In the genomic region with DNA sequence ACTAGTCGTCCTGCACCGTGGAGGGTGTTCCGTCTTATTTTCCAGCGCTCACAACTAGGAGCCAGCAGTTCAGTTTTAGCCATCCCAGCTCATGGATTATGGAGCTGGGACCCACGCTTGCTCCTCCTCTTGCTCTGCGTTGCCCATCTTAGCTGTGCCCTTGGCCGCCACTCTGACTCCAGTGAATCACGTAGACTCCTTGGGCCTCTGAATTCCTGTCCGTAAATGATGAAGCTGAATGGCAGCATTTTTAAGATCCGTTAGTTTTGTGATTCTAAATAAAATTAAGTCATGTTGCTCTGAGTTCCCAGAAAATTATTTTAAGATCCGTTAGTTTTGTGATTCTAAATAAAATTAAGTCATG, we compare ENCODE assay signal across 26 cellular contexts. TPM values are rescaled to one million over a fixed set of nuclear protein-coding genes. Genes with fewer than 3 reads are reported as not detected.
DNase-seq lines count a peak whose midpoint lies in the region; ATAC-seq, FAIRE-seq and TF ChIP-seq lines count a peak whose summit lies in the region.
"Had no signal": no experiment of that assay in that cellular context is flagged by ENCODE, and none has a peak within 500 bp of the region (broad histone marks: within the 10 kb centered on the region; RNA-seq: fewer than 3 reads in every experiment).

No MANE protein-coding gene starts in this region.

- no peaks in the 10 kb centered on the region for H3K27me3 ChIP-seq in left ventricle myocardium inferior (ENCODE audit: low read depth)
- no peaks in the 10 kb centered on the region for H3K27me3 ChIP-seq in heart left ventricle
- no peaks in the 10 kb centered on the region for H3K27me3 ChIP-seq in H1 (replicated peaks in 1 of 4; ENCODE audit: control insufficient read depth in 3 of 4, extremely low read depth in 1 of 4, insufficient read depth in 3 of 4, low read length in 3 of 4)
- no peaks in the 10 kb centered on the region for H3K27me3 ChIP-seq in sigmoid colon
- H3K27me3 ChIP-seq: BLaER1 treated with 17β-estradiol and CSF1 and Interleukin-3, amounts not matched to agents 10 nM and 100 nM; foreskin keratinocyte; SJCRH30; upper lobe of left lung had no signal

- no peak overlapping the region for H2BK12ac ChIP-seq in H1 (ENCODE audit: low read depth, low read length)

- no peak overlapping the region for H4K8ac ChIP-seq in H1 (ENCODE audit: extremely low read depth, insufficient read depth, low read length)

- H3K56ac ChIP-seq in H1 (replicated peaks; ENCODE audit: insufficient read length, low read depth, low read length): no peak overlapping the region

- no peak overlapping the region for H3K4me3 ChIP-seq in left ventricle myocardium inferior
- H3K4me3 ChIP-seq in heart left ventricle: no peak overlapping the region
- H3K4me3 ChIP-seq in H1 (ENCODE audit: extremely low read depth in 1 of 4, insufficient read depth in 2 of 4, low read depth in 3 of 4, low read length in 4 of 4): no peak overlapping the region
- H3K4me3 ChIP-seq in sigmoid colon: no peak overlapping the region
- H3K4me3 ChIP-seq: A549; BLaER1 treated with 17β-estradiol and CSF1 and Interleukin-3, amounts not matched to agents 10 nM and 100 nM; prostate gland; SJCRH30; upper lobe of left lung had no signal

- H2BK20ac ChIP-seq in H1 (ENCODE audit: low read length): no peak overlapping the region

- H2AK5ac ChIP-seq in H1 (ENCODE audit: low read depth, low read length): peak overlapping the region; percentile 95

- H2AFZ ChIP-seq in H1 (ENCODE audit: low read length): no peak overlapping the region

- H3K27ac ChIP-seq in left ventricle myocardium inferior (replicated peaks): peak overlapping the region; percentile 75
- peak overlapping the region in 5 of 12 donors; percentile 9 to 69 (median 54) for H3K27ac ChIP-seq in heart left ventricle
- no peak overlapping the region for H3K27ac ChIP-seq in H1 (ENCODE audit: low read depth, low read length)
- peak overlapping the region; percentile 45 to 72 (median 64) for H3K27ac ChIP-seq in sigmoid colon
- H3K27ac ChIP-seq: A549; BLaER1 treated with 17β-estradiol and CSF1 and Interleukin-3, amounts not matched to agents 10 nM and 100 nM; foreskin keratinocyte; SJCRH30; upper lobe of left lung; VCaP had no signal

- intact Hi-C loops in left ventricle myocardium inferior (cut with micrococcal nuclease) (no loop called here), heart left ventricle (cut with DNase I) (no loop called here), sigmoid colon (cut with DNase I) (no loop called here)

- no peak for ATAC-seq in heart left ventricle
- ATAC-seq in left lobe of liver: no peak
- ATAC-seq in T-cell (replicated peaks in 1 of 4): no peak
- no peak for ATAC-seq in HG02678 (IDR thresholded peaks at IDR 0.05; ENCODE audit: unreplicated experiment)
- ATAC-seq: A549; foreskin keratinocyte; natural killer cell treated with Interleukin-12 subunit alpha and Interleukin-12 subunit beta and Interleukin-15 and Interleukin-18, amount 100 ng/mL, for 72 hours; T-helper 17 cell had no signal

- TF ChIP-seq EP300 in H1 (IDR thresholded peaks at IDR 0.05; ENCODE audit: borderline replicate concordance in 1 of 2, low read depth in 2 of 2, low read length in 2 of 2) (no peak), sigmoid colon (IDR thresholded peaks at IDR 0.05) (no peak)

- TF ChIP-seq CTCF in left ventricle myocardium inferior (IDR thresholded peaks at IDR 0.05; ENCODE audit: borderline replicate concordance): no peak
- TF ChIP-seq CTCF in heart left ventricle (IDR thresholded peaks at IDR 0.05): no peak
- no peak for TF ChIP-seq CTCF in H1 (IDR thresholded peaks at IDR 0.05; ENCODE audit: control extremely low read depth in 1 of 3, insufficient read depth in 1 of 3, low read depth in 1 of 3, low read length in 3 of 3)
- TF ChIP-seq CTCF in sigmoid colon (IDR thresholded peaks at IDR 0.05): no peak

- H3K36me3 ChIP-seq in left ventricle myocardium inferior: no peaks in the 10 kb centered on the region
- peaks cover 0 to 12% (median 0%) of the 10 kb centered on the region in 9 donors for H3K36me3 ChIP-seq in heart left ventricle
- 0 out of 8 replicates have a peak, but pooled peaks cover 0 to 6% (median 0%) of the 10 kb centered on the region in 4 experiments for H3K36me3 ChIP-seq in H1 (ENCODE audit: control insufficient read depth in 2 of 4, insufficient read depth in 4 of 4, low read length in 3 of 4)
- no peaks in the 10 kb centered on the region for H3K36me3 ChIP-seq in sigmoid colon
- H3K36me3 ChIP-seq: prostate gland had no signal

- no peak for DNase-seq in left ventricle myocardium inferior
- no peak for DNase-seq in heart left ventricle
- DNase-seq in H1 (ENCODE audit: low read depth in 1 of 2, low spot score in 2 of 2): no peak
- DNase-seq in sigmoid colon: no peak
- DNase-seq in RPMI8226: no peak
- no peak for DNase-seq in left lobe of liver (ENCODE audit: low spot score)
- no peak for DNase-seq in T-cell
- DNase-seq: activated CD4-positive, alpha-beta memory T cell treated with anti-CD3 and anti-CD28 coated beads, Interleukin-2, amount 10 ng/mL, durations not matched to agents 7 days and 5 days; activated T-cell treated with anti-CD3 and anti-CD28 coated beads, Interleukin-2, amount 50 U/mL, for 48 hours; foreskin keratinocyte; GF-D8; NCI-H1417 treated with DMSO at 0.1 percent for 48 hours; SJCRH30; T-helper 17 cell had no signal

- no peak overlapping the region for H3K23ac ChIP-seq in H1 (ENCODE audit: insufficient read length)

- FAIRE-seq in H1 (lab: Jason Lieb, UNC): no peak
- FAIRE-seq: A549, GM12891, H54, keratinocyte had no signal

- H3K79me2 ChIP-seq in H1 (ENCODE audit: control insufficient read depth in 1 of 2, insufficient read depth in 2 of 2, low read length in 2 of 2): peaks cover 16 to 94% of the 10 kb centered on the region in 2 experiments

- H4K91ac ChIP-seq in H1 (replicated peaks; ENCODE audit: insufficient read length, low read length): no peak overlapping the region

- no peak overlapping the region for H3K4me3 Mint-ChIP-seq in T-cell
- H3K4me3 Mint-ChIP-seq: activated CD4-positive, alpha-beta memory T cell treated with anti-CD3 and anti-CD28 coated beads, Interleukin-2, amount 10 ng/mL, durations not matched to agents 7 days and 5 days; activated naive CD4-positive, alpha-beta T cell treated with anti-CD3 and anti-CD28 coated beads, Interleukin-2, amount 50 U/mL, for 24 hours; dendritic cell treated with granulocyte-macrophage colony-stimulating factor and Interleukin-4, amounts not matched to agents 40 ng/mL and 50 ng/mL, for 4 days; natural killer cell treated with Interleukin-12 subunit alpha and Interleukin-12 subunit beta and Interleukin-15 and Interleukin-18, amount 100 ng/mL, for 72 hours; T-helper 17 cell had no signal

- no peak overlapping the region for H3K4me2 ChIP-seq in H1 (ENCODE audit: insufficient read depth in 1 of 2, low read depth in 2 of 2, low read length in 2 of 2)
- H3K4me2 ChIP-seq: A549 had no signal

- no peak overlapping the region for H3K14ac ChIP-seq in H1 (ENCODE audit: insufficient read length)

- H2BK120ac ChIP-seq in H1 (replicated peaks; ENCODE audit: low read depth, low read length): no peak overlapping the region

- no peak overlapping the region for H3K4ac ChIP-seq in H1 (replicated peaks; ENCODE audit: insufficient read length, low read depth, low read length)

- peaks cover 2% of the 10 kb centered on the region; the same call in 1 of the 2 replicates for H3K23me2 ChIP-seq in H1 (ENCODE audit: low read depth, low read length)

- no peaks in the 10 kb centered on the region for H3K9me3 Mint-ChIP-seq in T-cell
- H3K9me3 Mint-ChIP-seq: activated CD4-positive, alpha-beta memory T cell treated with anti-CD3 and anti-CD28 coated beads, Interleukin-2, amount 10 ng/mL, durations not matched to agents 7 days and 5 days; activated naive CD4-positive, alpha-beta T cell treated with anti-CD3 and anti-CD28 coated beads, Interleukin-2, amount 50 U/mL, for 24 hours; dendritic cell treated with granulocyte-macrophage colony-stimulating factor and Interleukin-4, amounts not matched to agents 40 ng/mL and 50 ng/mL, for 4 days; natural killer cell treated with Interleukin-12 subunit alpha and Interleukin-12 subunit beta and Interleukin-15 and Interleukin-18, amount 100 ng/mL, for 72 hours had no signal

- peaks cover 22% of the 10 kb centered on the region for H3K36me3 Mint-ChIP-seq in T-cell

- POLR2A ChIA-PET in H1 (lab: Charles Lee; ENCODE audit: partially characterized antibody): interaction anchor here (0.9 to 1.4 kb wide), 5 partner anchors 9 to 38 kb away, joined by 3 read pairs; no protein-coding TSS in a partner anchor
- POLR2A ChIA-PET in T-cell (lab: Charles Lee): no interaction called here

- H3K4me1 Mint-ChIP-seq in T-cell: peaks cover 48 to 69% (median 49%) of the 10 kb centered on the region in 3 donors

- H4K20me1 ChIP-seq in H1 (replicated peaks in 1 of 2; ENCODE audit: control insufficient read depth in 1 of 2, insufficient read depth in 2 of 2, low read length in 2 of 2): peaks cover 23 to 40% of the 10 kb centered on the region in 2 experiments

- no peak for TF ChIP-seq POLR2A in heart left ventricle (IDR thresholded peaks at IDR 0.05)
- no peak for TF ChIP-seq POLR2A in H1 (IDR thresholded peaks at IDR 0.05; ENCODE audit: control extremely low read depth in 1 of 2, low read depth in 2 of 2, low read length in 2 of 2)
- TF ChIP-seq POLR2A in sigmoid colon (IDR thresholded peaks at IDR 0.05): no peak

- CTCF ChIA-PET in H1 (lab: Charles Lee; ENCODE audit: partially characterized antibody) (interaction anchor here (0.6 to 1.4 kb wide), 2 partner anchors 10 to 47 kb away, joined by 3 to 4 read pairs; no protein-coding TSS in a partner anchor), T-cell (lab: Charles Lee) (no interaction called here)

- H3K4me1 ChIP-seq in left ventricle myocardium inferior: peaks cover 43% of the 10 kb centered on the region
- peaks cover 0 to 43% (median 28%) of the 10 kb centered on the region in 12 donors for H3K4me1 ChIP-seq in heart left ventricle
- peaks cover 0 to 19% (median 4%) of the 10 kb centered on the region in 4 experiments; a peak in 4 of 7 replicates for H3K4me1 ChIP-seq in H1 (replicated peaks in 1 of 4; ENCODE audit: control insufficient read depth in 3 of 4, insufficient read depth in 4 of 4, low read length in 3 of 4)
- peaks cover 0 to 33% (median 27%) of the 10 kb centered on the region in 4 donors for H3K4me1 ChIP-seq in sigmoid colon
- H3K4me1 ChIP-seq: A549, foreskin keratinocyte had no signal

- WGBS in heart left ventricle, 4 donors: 81 to 88% (median 86%) methylated on average over 11 of the region's 11 CpGs
- WGBS in H1 (ENCODE audit: extremely low coverage in 1 of 2, insufficient coverage in 1 of 2, insufficient read length in 1 of 2, insufficient replicate concordance in 2 of 2, low coverage in 1 of 2, low lambda C conversion rate in 2 of 2, missing lambda C conversion rate in 1 of 2), 2 experiments: 92% methylated on average over 11 of the region's 11 CpGs; no CpG with 5 or more reads in 1 of the 2 experiments
- WGBS in sigmoid colon, 2 donors: 94 to 96% methylated on average over 11 of the region's 11 CpGs

- H3K9me3 ChIP-seq in left ventricle myocardium inferior (replicated peaks) (no peaks in the 10 kb centered on the region), heart left ventricle (no peaks in the 10 kb centered on the region), H1 (ENCODE audit: insufficient read depth in 2 of 2, low read depth in 1 of 2, low read length in 1 of 2) (no peaks in the 10 kb centered on the region), sigmoid colon (no peaks in the 10 kb centered on the region)
- H3K9me3 ChIP-seq: A549; BLaER1 treated with 17β-estradiol and CSF1 and Interleukin-3, amounts not matched to agents 10 nM and 100 nM; prostate gland; SJCRH30; upper lobe of left lung had no signal

- H4K5ac ChIP-seq in H1 (ENCODE audit: insufficient read length, low read depth, low read length): no peak overlapping the region

- peak overlapping the region; percentile 67; the same call in 1 of the 2 replicates for H2BK5ac ChIP-seq in H1 (ENCODE audit: low read depth, low read length)

- H3K18ac ChIP-seq in H1 (ENCODE audit: extremely low read depth, low read length): no peak overlapping the region

- no peaks in the 10 kb centered on the region for H3K27me3 Mint-ChIP-seq in T-cell
- H3K27me3 Mint-ChIP-seq: activated CD4-positive, alpha-beta memory T cell treated with anti-CD3 and anti-CD28 coated beads, Interleukin-2, amount 10 ng/mL, durations not matched to agents 7 days and 5 days; activated naive CD4-positive, alpha-beta T cell treated with anti-CD3 and anti-CD28 coated beads, Interleukin-2, amount 50 U/mL, for 24 hours; dendritic cell treated with granulocyte-macrophage colony-stimulating factor and Interleukin-4, amounts not matched to agents 40 ng/mL and 50 ng/mL, for 4 days; natural killer cell treated with Interleukin-12 subunit alpha and Interleukin-12 subunit beta and Interleukin-15 and Interleukin-18, amount 100 ng/mL, for 72 hours; T-helper 17 cell had no signal

- no peak overlapping the region for H3K9ac ChIP-seq in H1 (replicated peaks in 1 of 4; ENCODE audit: extremely low read depth in 1 of 4, low read depth in 3 of 4, low read length in 3 of 4)
- H3K9ac ChIP-seq: BLaER1 treated with 17β-estradiol and CSF1 and Interleukin-3, amounts not matched to agents 10 nM and 100 nM had no signal

- no peak overlapping the region for H2BK15ac ChIP-seq in H1 (ENCODE audit: low read length)

- TF ChIP-seq RAD21 in H1 (IDR thresholded peaks at IDR 0.05 in 1 of 2, conservative IDR thresholded peaks at IDR 0.05 in 1 of 2; ENCODE audit: low read depth in 2 of 2, low read length in 2 of 2): no peak

- peak overlapping the region in 1 of 2 donors; percentile 46 for H3K27ac Mint-ChIP-seq in T-cell
- H3K27ac Mint-ChIP-seq: activated CD4-positive, alpha-beta memory T cell treated with anti-CD3 and anti-CD28 coated beads, Interleukin-2, amount 10 ng/mL, durations not matched to agents 7 days and 5 days; activated naive CD4-positive, alpha-beta T cell treated with anti-CD3 and anti-CD28 coated beads, Interleukin-2, amount 50 U/mL, for 24 hours; dendritic cell treated with granulocyte-macrophage colony-stimulating factor and Interleukin-4, amounts not matched to agents 40 ng/mL and 50 ng/mL, for 4 days had no signal

- peaks cover 31% of the 10 kb centered on the region for H3K79me1 ChIP-seq in H1 (ENCODE audit: low read depth, low read length)

RNA-seq across cellular contexts. Expression of a gene that starts 23.8 kb away (rescaled TPM):
- total RNA-seq in left ventricle myocardium inferior (26.7 TPM), heart left ventricle (10 to 100 TPM; 24.0 to 51.1 (median 29.3) TPM), sigmoid colon (10 to 100 TPM; 13.2 to 39.9 (median 21.5) TPM), left lobe of liver (29.7 TPM), T-cell (100 to 1,000 TPM in 1 of 5 donors, 10 to 100 TPM in 4; 74.6 to 103 (median 85.5) TPM)
- polyA plus RNA-seq in heart left ventricle (10 to 100 TPM; 12.6 to 22.4 TPM), H1 (2011; rRNA removed) (66.7 and 110 TPM in 2 replicates), sigmoid colon (10 to 100 TPM; 10.8 to 25.9 (median 10.9) TPM)
- total RNA-seq in H1 (2021; fragmentation: NEBNext Ultra II Directional; extraction: Animal tissue kit (Norgen Biotek cat#: 25700)): 122 and 130 TPM in 2 replicates
- 101 TPM for polyA plus RNA-seq in H1 (2011; cell fraction: cytosol; rRNA removed)
- polyA plus RNA-seq in H1 (2011; cell fraction: nucleus; rRNA removed): 162 TPM
- polyA plus RNA-seq in H1 (2012, experiment 1 of 2): 76.6 to 172 TPM (median 129 TPM) in 4 replicates
- 53.7 TPM for polyA plus RNA-seq in H1 (2012, experiment 2 of 2)
- polyA plus RNA-seq in H1 (2013, experiment 1 of 2): 37.8 TPM
- polyA plus RNA-seq in H1 (2013, experiment 2 of 2): 37.4 TPM
- polyA minus RNA-seq in H1 (2011; rRNA and poly(A)+ RNA removed): 150 and 166 TPM in 2 replicates
- 183 TPM for polyA minus RNA-seq in H1 (2011; cell fraction: cytosol; rRNA and poly(A)+ RNA removed)
- polyA minus RNA-seq in H1 (2011; cell fraction: nucleus; rRNA and poly(A)+ RNA removed): 71.0 TPM

RNA-seq across cellular contexts. Expression of a gene that starts 58.8 kb away (rescaled TPM):
- 0.47 TPM for total RNA-seq in left ventricle myocardium inferior
- total RNA-seq in heart left ventricle: 1 to 10 TPM in 2 of 9 donors, under 1 TPM in 7; 0.25 to 3.2 (median 0.54) TPM
- polyA plus RNA-seq in heart left ventricle: under 1 TPM; 0.11 to 0.55 TPM
- total RNA-seq in H1 (2021; fragmentation: NEBNext Ultra II Directional; extraction: Animal tissue kit (Norgen Biotek cat#: 25700)): 1.0 and 1.1 TPM in 2 replicates
- polyA plus RNA-seq in H1 (2011; rRNA removed): 1.4 and 1.5 TPM in 2 replicates
- 0.75 TPM for polyA plus RNA-seq in H1 (2011; cell fraction: cytosol; rRNA removed)
- polyA plus RNA-seq in H1 (2011; cell fraction: nucleus; rRNA removed): 0.86 TPM
- polyA plus RNA-seq in H1 (2012, experiment 1 of 2): 0.84 to 1.0 TPM (median 0.98 TPM) in 4 replicates
- polyA plus RNA-seq in H1 (2012, experiment 2 of 2): 0.87 TPM
- polyA plus RNA-seq in H1 (2013, experiment 1 of 2): 0.79 TPM
- polyA plus RNA-seq in H1 (2013, experiment 2 of 2): 0.79 TPM
- 1.0 and 1.5 TPM in 2 replicates for polyA minus RNA-seq in H1 (2011; rRNA and poly(A)+ RNA removed)
- polyA minus RNA-seq in H1 (2011; cell fraction: cytosol; rRNA and poly(A)+ RNA removed): 0.44 TPM
- 0.70 TPM for polyA minus RNA-seq in H1 (2011; cell fraction: nucleus; rRNA and poly(A)+ RNA removed)
- 1 to 10 TPM; 2.1 to 5.3 (median 3.5) TPM for total RNA-seq in sigmoid colon
- 1 to 10 TPM in 1 of 3 donors, under 1 TPM in 2; 0.23 to 1.5 (median 0.60) TPM for polyA plus RNA-seq in sigmoid colon
- total RNA-seq in left lobe of liver: 0.38 TPM
- total RNA-seq in T-cell: 1 to 10 TPM in 1 of 5 donors, under 1 TPM in 4; 0.18 to 1.8 (median 0.47) TPM
- total RNA-seq: SJCRH30 had no signal
